In the genomic region with DNA sequence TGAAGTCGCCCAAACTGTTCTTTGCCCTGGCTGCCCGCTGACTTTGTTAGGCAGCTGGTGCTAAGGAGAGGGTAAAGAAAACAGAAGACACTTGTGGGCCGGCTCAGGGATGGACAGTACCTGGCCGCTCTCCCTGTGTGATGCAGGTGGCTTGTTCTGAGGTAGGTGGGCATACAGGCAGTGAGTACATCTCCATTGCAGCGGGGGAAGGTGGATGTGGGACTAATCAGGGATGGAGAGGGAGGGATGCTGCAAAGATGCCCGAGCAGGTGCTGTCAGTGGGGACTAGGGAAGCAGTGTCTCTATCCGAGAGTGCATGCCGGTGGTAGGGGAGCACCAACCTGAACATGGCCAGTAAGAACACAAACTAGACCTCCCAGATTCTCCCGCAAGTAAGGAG, we compare ENCODE assay signal across 27 cellular contexts.
"Had no signal": no experiment of that assay in that cellular context is flagged by ENCODE, and none has a peak within 500 bp of the region (broad histone marks: within the 10 kb centered on the region; RNA-seq: fewer than 3 reads in every experiment).

No MANE protein-coding gene starts in this region.

- DNase-seq: activated CD4-positive, alpha-beta memory T cell treated with anti-CD3 and anti-CD28 coated beads for 36 hours; activated CD4-positive, alpha-beta T cell treated with anti-CD3 and anti-CD28 coated beads for 36 hours; activated CD4-positive, alpha-beta T cell treated with anti-CD3 and anti-CD28 coated beads, Interleukin-2, amount 10 ng/mL, durations not matched to agents 24 days and 14 days; activated CD4-positive, CD25-positive, alpha-beta regulatory T cell; activated CD4-positive, CD25-positive, alpha-beta regulatory T cell treated with anti-CD3 and anti-CD28 coated beads, Interleukin-2, amount 50 U/mL, for 72 hours; activated CD8-positive, alpha-beta memory T cell treated with anti-CD3 and anti-CD28 coated beads, Interleukin-2, amount 10 ng/mL, durations not matched to agents 7 days and 5 days; activated CD8-positive, alpha-beta memory T cell treated with anti-CD3 and anti-CD28 coated beads, Interleukin-2, amount 50 U/mL, for 4 hours; activated CD8-positive, alpha-beta T cell treated with anti-CD3 and anti-CD28 coated beads, Interleukin-2, amount 10 ng/mL, durations not matched to agents 7 days and 5 days; activated effector memory CD4-positive, alpha-beta T cell treated with anti-CD3 and anti-CD28 coated beads, Interleukin-2, amount 50 U/mL, for 16 hours; activated naive CD4-positive, alpha-beta T cell treated with anti-CD3 and anti-CD28 coated beads for 36 hours; activated naive CD8-positive, alpha-beta T cell treated with anti-CD3 and anti-CD28 coated beads for 36 hours; activated naive CD8-positive, alpha-beta T cell treated with anti-CD3 and anti-CD28 coated beads, Interleukin-2, amount 50 U/mL, for 24 hours; activated T-cell treated with anti-CD3 and anti-CD28 coated beads, Interleukin-2, amount 50 U/mL, for 1 hour; activated T-cell treated with anti-CD3 and anti-CD28 coated beads, Interleukin-2, amount 50 U/mL, for 48 hours; adrenal gland; amygdala; dorsolateral prefrontal cortex; effector memory CD4-positive, alpha-beta T cell; endodermal cell; foreskin melanocyte; T-helper 2 cell had no signal

- H3K4me3 ChIP-seq: adrenal gland, ascending aorta, breast epithelium, cardiac muscle cell, coronary artery, dorsolateral prefrontal cortex, gastroesophageal sphincter had no signal

- H3K36me3 ChIP-seq: adrenal gland, ascending aorta, breast epithelium, gastroesophageal sphincter had no signal

- H3K4me1 ChIP-seq: breast epithelium had no signal

- ATAC-seq: activated CD4-positive, alpha-beta T cell treated with anti-CD3 and anti-CD28 coated beads for 36 hours; activated CD8-positive, alpha-beta memory T cell treated with anti-CD3 and anti-CD28 coated beads, Interleukin-2, amount 10 ng/mL, durations not matched to agents 7 days and 5 days; activated CD8-positive, alpha-beta T cell treated with anti-CD3 and anti-CD28 coated beads, Interleukin-2, amount 10 ng/mL, durations not matched to agents 7 days and 5 days; activated naive CD8-positive, alpha-beta T cell treated with anti-CD3 and anti-CD28 coated beads, Interleukin-2, amount 50 U/mL, for 24 hours; esophagus mucosa; gastroesophageal sphincter had no signal

- H3K27ac ChIP-seq: adrenal gland, ascending aorta, breast epithelium, cardiac muscle cell, coronary artery, gastroesophageal sphincter had no signal

- H3K27me3 ChIP-seq: adrenal gland, ascending aorta, breast epithelium, cardiac muscle cell, dorsolateral prefrontal cortex, gastroesophageal sphincter had no signal

- H3K9me3 ChIP-seq: adrenal gland, ascending aorta, breast epithelium, gastroesophageal sphincter had no signal
